ENCODE assay signal across 1 cellular context in the genomic region with DNA sequence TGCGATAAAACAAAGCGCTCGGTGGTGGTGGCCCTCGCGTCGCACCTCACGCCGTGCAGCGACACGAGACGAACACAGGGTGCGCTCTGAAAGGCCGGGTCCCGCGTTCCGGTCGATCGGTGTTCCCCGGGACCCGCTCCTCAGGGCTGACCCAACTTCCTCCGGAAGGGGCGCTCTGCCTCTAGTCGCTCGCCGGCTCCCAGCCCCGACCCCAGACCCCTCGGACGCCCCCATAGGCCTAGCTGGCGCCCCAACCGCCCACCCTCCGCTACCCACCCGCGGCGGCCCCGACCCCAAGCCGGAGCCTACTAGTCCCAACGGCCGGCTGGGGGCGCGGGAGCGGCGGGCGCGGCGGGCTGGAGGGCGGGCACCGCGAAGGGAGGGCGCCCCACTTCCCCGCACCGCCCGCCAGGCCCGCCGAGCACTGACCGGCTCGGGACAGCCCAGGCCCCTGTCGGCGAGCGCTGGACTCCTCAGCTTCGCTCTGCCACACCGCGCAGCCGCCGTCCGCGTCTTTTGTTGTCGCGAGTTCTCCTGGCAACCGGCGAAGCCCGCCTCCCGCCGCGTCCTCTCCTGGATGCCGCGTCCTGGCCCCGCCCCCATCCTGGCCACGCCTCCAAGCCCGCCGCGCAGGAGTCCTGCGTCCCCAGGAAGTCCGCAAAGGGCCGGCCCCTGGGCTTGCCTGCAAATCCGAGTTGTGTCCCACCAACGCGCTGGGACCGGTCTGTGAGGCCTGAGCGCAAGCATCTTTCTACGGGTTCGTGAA.
A peak's percentile ranks its signal among the peaks of the same experiment; 100 is the strongest.
TF ChIP-seq lines count a peak whose summit lies in the region.

A gene with protein sequence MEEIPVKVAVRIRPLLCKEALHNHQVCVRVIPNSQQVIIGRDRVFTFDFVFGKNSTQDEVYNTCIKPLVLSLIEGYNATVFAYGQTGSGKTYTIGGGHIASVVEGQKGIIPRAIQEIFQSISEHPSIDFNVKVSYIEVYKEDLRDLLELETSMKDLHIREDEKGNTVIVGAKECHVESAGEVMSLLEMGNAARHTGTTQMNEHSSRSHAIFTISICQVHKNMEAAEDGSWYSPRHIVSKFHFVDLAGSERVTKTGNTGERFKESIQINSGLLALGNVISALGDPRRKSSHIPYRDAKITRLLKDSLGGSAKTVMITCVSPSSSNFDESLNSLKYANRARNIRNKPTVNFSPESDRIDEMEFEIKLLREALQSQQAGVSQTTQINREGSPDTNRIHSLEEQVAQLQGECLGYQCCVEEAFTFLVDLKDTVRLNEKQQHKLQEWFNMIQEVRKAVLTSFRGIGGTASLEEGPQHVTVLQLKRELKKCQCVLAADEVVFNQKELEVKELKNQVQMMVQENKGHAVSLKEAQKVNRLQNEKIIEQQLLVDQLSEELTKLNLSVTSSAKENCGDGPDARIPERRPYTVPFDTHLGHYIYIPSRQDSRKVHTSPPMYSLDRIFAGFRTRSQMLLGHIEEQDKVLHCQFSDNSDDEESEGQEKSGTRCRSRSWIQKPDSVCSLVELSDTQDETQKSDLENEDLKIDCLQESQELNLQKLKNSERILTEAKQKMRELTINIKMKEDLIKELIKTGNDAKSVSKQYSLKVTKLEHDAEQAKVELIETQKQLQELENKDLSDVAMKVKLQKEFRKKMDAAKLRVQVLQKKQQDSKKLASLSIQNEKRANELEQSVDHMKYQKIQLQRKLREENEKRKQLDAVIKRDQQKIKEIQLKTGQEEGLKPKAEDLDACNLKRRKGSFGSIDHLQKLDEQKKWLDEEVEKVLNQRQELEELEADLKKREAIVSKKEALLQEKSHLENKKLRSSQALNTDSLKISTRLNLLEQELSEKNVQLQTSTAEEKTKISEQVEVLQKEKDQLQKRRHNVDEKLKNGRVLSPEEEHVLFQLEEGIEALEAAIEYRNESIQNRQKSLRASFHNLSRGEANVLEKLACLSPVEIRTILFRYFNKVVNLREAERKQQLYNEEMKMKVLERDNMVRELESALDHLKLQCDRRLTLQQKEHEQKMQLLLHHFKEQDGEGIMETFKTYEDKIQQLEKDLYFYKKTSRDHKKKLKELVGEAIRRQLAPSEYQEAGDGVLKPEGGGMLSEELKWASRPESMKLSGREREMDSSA (N-terminal part only) (minus strand): TSS at position 491 of the 766 bp plus-strand sequence. CDS start 5,841 bp downstream, outside the sequence.

TF ChIP-seq in HepG2, 621 proteins besides CTCF, POLR2A, EP300 and RAD21 (continued from another document):
- TF ChIP-seq, protein P1, sequence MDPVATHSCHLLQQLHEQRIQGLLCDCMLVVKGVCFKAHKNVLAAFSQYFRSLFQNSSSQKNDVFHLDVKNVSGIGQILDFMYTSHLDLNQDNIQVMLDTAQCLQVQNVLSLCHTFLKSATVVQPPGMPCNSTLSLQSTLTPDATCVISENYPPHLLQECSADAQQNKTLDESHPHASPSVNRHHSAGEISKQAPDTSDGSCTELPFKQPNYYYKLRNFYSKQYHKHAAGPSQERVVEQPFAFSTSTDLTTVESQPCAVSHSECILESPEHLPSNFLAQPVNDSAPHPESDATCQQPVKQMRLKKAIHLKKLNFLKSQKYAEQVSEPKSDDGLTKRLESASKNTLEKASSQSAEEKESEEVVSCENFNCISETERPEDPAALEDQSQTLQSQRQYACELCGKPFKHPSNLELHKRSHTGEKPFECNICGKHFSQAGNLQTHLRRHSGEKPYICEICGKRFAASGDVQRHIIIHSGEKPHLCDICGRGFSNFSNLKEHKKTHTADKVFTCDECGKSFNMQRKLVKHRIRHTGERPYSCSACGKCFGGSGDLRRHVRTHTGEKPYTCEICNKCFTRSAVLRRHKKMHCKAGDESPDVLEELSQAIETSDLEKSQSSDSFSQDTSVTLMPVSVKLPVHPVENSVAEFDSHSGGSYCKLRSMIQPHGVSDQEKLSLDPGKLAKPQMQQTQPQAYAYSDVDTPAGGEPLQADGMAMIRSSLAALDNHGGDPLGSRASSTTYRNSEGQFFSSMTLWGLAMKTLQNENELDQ (CRISPR knock-in tag; IDR thresholded peaks at IDR 0.05; ENCODE audit: borderline replicate concordance): 0 out of 2 replicates have a peak, but pooled peaks have one; percentile 67
- peak; percentile 83 for TF ChIP-seq ZNF274 (CRISPR knock-in tag; IDR thresholded peaks at IDR 0.05)
- no peak; the same call in 1 of the 2 replicates for TF ChIP-seq CAMTA2 (CRISPR knock-in tag; IDR thresholded peaks at IDR 0.05; ENCODE audit: borderline replicate concordance)
- TF ChIP-seq ZNF850 (CRISPR knock-in tag; conservative IDR thresholded peaks at IDR 0.05): no peak
- TF ChIP-seq HOXA9 (CRISPR knock-in tag; IDR thresholded peaks at IDR 0.05; ENCODE audit: borderline replicate concordance): no peak
- no peak for TF ChIP-seq MBNL3 (CRISPR knock-in tag; conservative IDR thresholded peaks at IDR 0.05)
- TF ChIP-seq LCORL (IDR thresholded peaks at IDR 0.05): no peak
- 0 out of 2 replicates have a peak, but pooled peaks have one; percentile 11 for TF ChIP-seq LCORL (CRISPR knock-in tag; IDR thresholded peaks at IDR 0.05)
- TF ChIP-seq ZNF282 (IDR thresholded peaks at IDR 0.05; ENCODE audit: partially characterized antibody): no peak
- TF ChIP-seq MED13 (CRISPR knock-in tag; IDR thresholded peaks at IDR 0.05): peak; percentile 64; the same call in 1 of the 2 replicates
- no peak; the same call in 1 of the 2 replicates for TF ChIP-seq TBP (CRISPR knock-in tag; IDR thresholded peaks at IDR 0.05)
- TF ChIP-seq, protein P2, sequence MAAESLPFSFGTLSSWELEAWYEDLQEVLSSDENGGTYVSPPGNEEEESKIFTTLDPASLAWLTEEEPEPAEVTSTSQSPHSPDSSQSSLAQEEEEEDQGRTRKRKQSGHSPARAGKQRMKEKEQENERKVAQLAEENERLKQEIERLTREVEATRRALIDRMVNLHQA (CRISPR knock-in tag; IDR thresholded peaks at IDR 0.05): no peak
- peak; percentile 44 for TF ChIP-seq PHF21A (CRISPR knock-in tag; IDR thresholded peaks at IDR 0.05)
- TF ChIP-seq, protein P3, sequence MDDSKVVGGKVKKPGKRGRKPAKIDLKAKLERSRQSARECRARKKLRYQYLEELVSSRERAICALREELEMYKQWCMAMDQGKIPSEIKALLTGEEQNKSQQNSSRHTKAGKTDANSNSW (CRISPR knock-in tag; IDR thresholded peaks at IDR 0.05; ENCODE audit: borderline replicate concordance): no peak; the same call in 1 of the 2 replicates
- 0 out of 2 replicates have a peak, but pooled peaks have one; percentile 36 for TF ChIP-seq ARNTL (CRISPR knock-in tag; IDR thresholded peaks at IDR 0.05)
- TF ChIP-seq, protein P4, sequence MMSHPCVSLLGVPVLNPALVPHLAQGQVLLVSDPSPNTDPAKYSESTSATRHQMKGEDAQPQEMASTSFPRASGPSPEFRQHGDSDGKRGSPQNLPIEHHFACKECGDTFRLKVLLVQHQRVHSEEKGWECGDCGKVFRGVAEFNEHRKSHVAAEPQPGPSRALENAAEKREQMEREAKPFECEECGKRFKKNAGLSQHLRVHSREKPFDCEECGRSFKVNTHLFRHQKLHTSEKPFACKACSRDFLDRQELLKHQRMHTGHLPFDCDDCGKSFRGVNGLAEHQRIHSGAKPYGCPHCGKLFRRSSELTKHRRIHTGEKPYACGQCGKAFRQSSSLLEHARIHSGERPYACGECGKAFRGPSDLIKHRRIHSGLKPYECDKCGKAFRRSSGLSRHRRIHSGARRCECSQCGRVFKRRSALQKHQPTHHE (CRISPR knock-in tag; IDR thresholded peaks at IDR 0.05; ENCODE audit: borderline replicate concordance): no peak
- TF ChIP-seq, protein P5, sequence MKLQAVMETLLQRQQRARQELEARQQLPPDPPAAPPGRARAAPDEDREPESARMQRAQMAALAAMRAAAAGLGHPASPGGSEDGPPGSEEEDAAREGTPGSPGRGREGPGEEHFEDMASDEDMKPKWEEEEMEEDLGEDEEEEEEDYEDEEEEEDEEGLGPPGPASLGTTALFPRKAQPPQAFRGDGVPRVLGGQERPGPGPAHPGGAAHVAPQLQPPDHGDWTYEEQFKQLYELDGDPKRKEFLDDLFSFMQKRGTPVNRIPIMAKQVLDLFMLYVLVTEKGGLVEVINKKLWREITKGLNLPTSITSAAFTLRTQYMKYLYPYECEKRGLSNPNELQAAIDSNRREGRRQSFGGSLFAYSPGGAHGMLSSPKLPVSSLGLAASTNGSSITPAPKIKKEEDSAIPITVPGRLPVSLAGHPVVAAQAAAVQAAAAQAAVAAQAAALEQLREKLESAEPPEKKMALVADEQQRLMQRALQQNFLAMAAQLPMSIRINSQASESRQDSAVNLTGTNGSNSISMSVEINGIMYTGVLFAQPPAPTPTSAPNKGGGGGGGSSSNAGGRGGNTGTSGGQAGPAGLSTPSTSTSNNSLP (IDR thresholded peaks at IDR 0.05; ENCODE audit: low read depth, low read length): no peak
- TF ChIP-seq, protein P6, sequence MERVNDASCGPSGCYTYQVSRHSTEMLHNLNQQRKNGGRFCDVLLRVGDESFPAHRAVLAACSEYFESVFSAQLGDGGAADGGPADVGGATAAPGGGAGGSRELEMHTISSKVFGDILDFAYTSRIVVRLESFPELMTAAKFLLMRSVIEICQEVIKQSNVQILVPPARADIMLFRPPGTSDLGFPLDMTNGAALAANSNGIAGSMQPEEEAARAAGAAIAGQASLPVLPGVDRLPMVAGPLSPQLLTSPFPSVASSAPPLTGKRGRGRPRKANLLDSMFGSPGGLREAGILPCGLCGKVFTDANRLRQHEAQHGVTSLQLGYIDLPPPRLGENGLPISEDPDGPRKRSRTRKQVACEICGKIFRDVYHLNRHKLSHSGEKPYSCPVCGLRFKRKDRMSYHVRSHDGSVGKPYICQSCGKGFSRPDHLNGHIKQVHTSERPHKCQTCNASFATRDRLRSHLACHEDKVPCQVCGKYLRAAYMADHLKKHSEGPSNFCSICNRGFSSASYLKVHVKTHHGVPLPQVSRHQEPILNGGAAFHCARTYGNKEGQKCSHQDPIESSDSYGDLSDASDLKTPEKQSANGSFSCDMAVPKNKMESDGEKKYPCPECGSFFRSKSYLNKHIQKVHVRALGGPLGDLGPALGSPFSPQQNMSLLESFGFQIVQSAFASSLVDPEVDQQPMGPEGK (CRISPR knock-in tag; IDR thresholded peaks at IDR 0.05): peak; percentile 23; the same call in 1 of the 2 replicates
- TF ChIP-seq ELF1 (CRISPR knock-in tag; IDR thresholded peaks at IDR 0.05): peak; percentile 90
- peak; percentile 97 for TF ChIP-seq TOPORS (CRISPR knock-in tag; IDR thresholded peaks at IDR 0.05)
- TF ChIP-seq, protein P7, sequence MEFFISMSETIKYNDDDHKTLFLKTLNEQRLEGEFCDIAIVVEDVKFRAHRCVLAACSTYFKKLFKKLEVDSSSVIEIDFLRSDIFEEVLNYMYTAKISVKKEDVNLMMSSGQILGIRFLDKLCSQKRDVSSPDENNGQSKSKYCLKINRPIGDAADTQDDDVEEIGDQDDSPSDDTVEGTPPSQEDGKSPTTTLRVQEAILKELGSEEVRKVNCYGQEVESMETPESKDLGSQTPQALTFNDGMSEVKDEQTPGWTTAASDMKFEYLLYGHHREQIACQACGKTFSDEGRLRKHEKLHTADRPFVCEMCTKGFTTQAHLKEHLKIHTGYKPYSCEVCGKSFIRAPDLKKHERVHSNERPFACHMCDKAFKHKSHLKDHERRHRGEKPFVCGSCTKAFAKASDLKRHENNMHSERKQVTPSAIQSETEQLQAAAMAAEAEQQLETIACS (CRISPR knock-in tag; IDR thresholded peaks at IDR 0.05): peak; percentile 52; the same call in 1 of the 2 replicates
- TF ChIP-seq NONO (IDR thresholded peaks at IDR 0.05): no peak
- TF ChIP-seq NONO (CRISPR knock-in tag; conservative IDR thresholded peaks at IDR 0.05): no peak
- TF ChIP-seq ZNF224 (CRISPR knock-in tag; IDR thresholded peaks at IDR 0.05): no peak
- TF ChIP-seq TEAD2 (CRISPR knock-in tag; IDR thresholded peaks at IDR 0.05): peak; percentile 74; the same call in 1 of the 2 replicates
- no peak; the same call in 1 of the 2 replicates for TF ChIP-seq ZSCAN9 (CRISPR knock-in tag; IDR thresholded peaks at IDR 0.05; ENCODE audit: borderline replicate concordance)
- no peak for TF ChIP-seq GTF3A (CRISPR knock-in tag; conservative IDR thresholded peaks at IDR 0.05)
- no peak for TF ChIP-seq HDAC6 (IDR thresholded peaks at IDR 0.05; ENCODE audit: low read depth, low read length)
- no peak for TF ChIP-seq ZNF557 (CRISPR knock-in tag; IDR thresholded peaks at IDR 0.05)
- TF ChIP-seq YY1 (IDR thresholded peaks at IDR 0.05; ENCODE audit: insufficient read depth, insufficient replicate concordance, low read depth, low read length): no peak
- no peak for TF ChIP-seq PCBP2 (optimal IDR thresholded peaks at IDR 0.05; ENCODE audit: low read depth, low read length, poor library complexity, severe bottlenecking)
- 0 out of 2 replicates have a peak, but pooled peaks have one; percentile 24 for TF ChIP-seq ZNF251 (CRISPR knock-in tag; IDR thresholded peaks at IDR 0.05)
- TF ChIP-seq SMAD1 (CRISPR knock-in tag; IDR thresholded peaks at IDR 0.05; ENCODE audit: borderline replicate concordance, low read depth): no peak
TF ChIP-seq in HepG2: peak in this region for 258.
